ENCODE assay signal across 32 cellular contexts in genomic region chr14:23863836-23864235, GRCh38.
"Had no signal": no experiment of that assay in that cellular context is flagged by ENCODE, and none has a peak within 500 bp of the region (broad histone marks: within the 10 kb centered on the region; RNA-seq: fewer than 3 reads in every experiment).

No MANE protein-coding gene starts in this region.

- H3K4me1 ChIP-seq: ascending aorta, breast epithelium, colonic mucosa, esophagus squamous epithelium had no signal

- FAIRE-seq: endometrium, endothelial cell of umbilical vein had no signal

- H3K4me3 Mint-ChIP-seq: activated CD4-positive, alpha-beta T cell treated with anti-CD3 and anti-CD28 coated beads for 36 hours; activated CD4-positive, alpha-beta T cell treated with anti-CD3 and anti-CD28 coated beads, Interleukin-2, amount 10 ng/mL, durations not matched to agents 7 days and 5 days; activated CD8-positive, alpha-beta memory T cell treated with anti-CD3 and anti-CD28 coated beads, Interleukin-2, amount 10 ng/mL, durations not matched to agents 7 days and 5 days; activated CD8-positive, alpha-beta T cell treated with anti-CD3 and anti-CD28 coated beads for 36 hours; activated naive CD4-positive, alpha-beta T cell treated with anti-CD3 and anti-CD28 coated beads for 36 hours; activated naive CD4-positive, alpha-beta T cell treated with anti-CD3 and anti-CD28 coated beads, Interleukin-2, amount 50 U/mL, for 24 hours; activated naive CD8-positive, alpha-beta T cell treated with anti-CD3 and anti-CD28 coated beads for 36 hours; activated naive CD8-positive, alpha-beta T cell treated with anti-CD3 and anti-CD28 coated beads, Interleukin-2, amount 50 U/mL, for 24 hours; activated T-helper 1 cell treated with anti-CD3 and anti-CD28 coated beads, Interleukin-12 subunit alpha, Interleukin-12 subunit beta, Interleukin-2, Interleukin-4 antibody, amounts not matched to agents 30 ng/mL and 10 ng/mL and 1 ng/mL, durations not matched to agents 14 hours and 24 hours and 36 hours; brain had no signal

- H3K27me3 ChIP-seq: adrenal gland, ascending aorta, breast epithelium, cardiac muscle cell, colonic mucosa, esophagus squamous epithelium had no signal

- H3K27ac ChIP-seq: adrenal gland, ascending aorta, breast epithelium, cardiac muscle cell, colonic mucosa, epithelial cell of prostate, esophagus squamous epithelium had no signal

- H3K4me3 ChIP-seq: adrenal gland, ascending aorta, breast epithelium, cardiac muscle cell, colonic mucosa, esophagus squamous epithelium had no signal

- H3K9me3 ChIP-seq: adrenal gland, ascending aorta, breast epithelium, colonic mucosa, esophagus squamous epithelium had no signal

- H3K36me3 Mint-ChIP-seq: activated CD8-positive, alpha-beta memory T cell treated with anti-CD3 and anti-CD28 coated beads, Interleukin-2, amount 10 ng/mL, durations not matched to agents 7 days and 5 days; activated naive CD4-positive, alpha-beta T cell treated with anti-CD3 and anti-CD28 coated beads, Interleukin-2, amount 50 U/mL, for 24 hours; activated naive CD8-positive, alpha-beta T cell treated with anti-CD3 and anti-CD28 coated beads for 36 hours; brain had no signal

- DNase-seq: activated CD4-positive, alpha-beta T cell treated with anti-CD3 and anti-CD28 coated beads for 36 hours; activated CD4-positive, alpha-beta T cell treated with anti-CD3 and anti-CD28 coated beads, Interleukin-2, amount 10 ng/mL, durations not matched to agents 7 days and 5 days; activated CD4-positive, alpha-beta T cell treated with anti-CD3 and anti-CD28 coated beads, Interleukin-2, amount 50 U/mL, for 48 hours; activated CD4-positive, CD25-positive, alpha-beta regulatory T cell; activated CD4-positive, CD25-positive, alpha-beta regulatory T cell treated with anti-CD3 and anti-CD28 coated beads, Interleukin-2, amount 50 U/mL, for 72 hours; activated CD8-positive, alpha-beta memory T cell treated with anti-CD3 and anti-CD28 coated beads, Interleukin-2, amount 10 ng/mL, durations not matched to agents 7 days and 5 days; activated CD8-positive, alpha-beta memory T cell treated with anti-CD3 and anti-CD28 coated beads, Interleukin-2, amount 50 U/mL, for 4 hours; activated CD8-positive, alpha-beta T cell treated with anti-CD3 and anti-CD28 coated beads for 36 hours; activated effector memory CD4-positive, alpha-beta T cell treated with anti-CD3 and anti-CD28 coated beads, Interleukin-2, amount 50 U/mL, for 16 hours; activated naive CD4-positive, alpha-beta T cell treated with anti-CD3 and anti-CD28 coated beads for 36 hours; activated naive CD8-positive, alpha-beta T cell treated with anti-CD3 and anti-CD28 coated beads for 36 hours; activated naive CD8-positive, alpha-beta T cell treated with anti-CD3 and anti-CD28 coated beads, Interleukin-2, amount 50 U/mL, for 24 hours; activated T-cell treated with anti-CD3 and anti-CD28 coated beads, Interleukin-2, amount 50 U/mL, for 1 hour; activated T-cell treated with anti-CD3 and anti-CD28 coated beads, Interleukin-2, amount 50 U/mL, for 48 hours; adrenal gland; central memory CD4-positive, alpha-beta T cell; cerebellar nuclear complex; colonic mucosa; effector CD8-positive, alpha-beta T cell; esophagus squamous epithelium; foreskin melanocyte; T-helper 2 cell had no signal

- H3K27ac Mint-ChIP-seq: activated CD4-positive, alpha-beta T cell treated with anti-CD3 and anti-CD28 coated beads for 36 hours; activated CD4-positive, alpha-beta T cell treated with anti-CD3 and anti-CD28 coated beads, Interleukin-2, amount 10 ng/mL, durations not matched to agents 7 days and 5 days; activated CD8-positive, alpha-beta memory T cell treated with anti-CD3 and anti-CD28 coated beads, Interleukin-2, amount 10 ng/mL, durations not matched to agents 7 days and 5 days; activated CD8-positive, alpha-beta T cell treated with anti-CD3 and anti-CD28 coated beads for 36 hours; activated naive CD4-positive, alpha-beta T cell treated with anti-CD3 and anti-CD28 coated beads for 36 hours; activated naive CD4-positive, alpha-beta T cell treated with anti-CD3 and anti-CD28 coated beads, Interleukin-2, amount 50 U/mL, for 24 hours; activated naive CD8-positive, alpha-beta T cell treated with anti-CD3 and anti-CD28 coated beads for 36 hours; activated naive CD8-positive, alpha-beta T cell treated with anti-CD3 and anti-CD28 coated beads, Interleukin-2, amount 50 U/mL, for 24 hours; activated T-helper 1 cell treated with anti-CD3 and anti-CD28 coated beads, Interleukin-12 subunit alpha, Interleukin-12 subunit beta, Interleukin-2, Interleukin-4 antibody, amounts not matched to agents 30 ng/mL and 10 ng/mL and 1 ng/mL, durations not matched to agents 14 hours and 24 hours and 36 hours; activated T-helper 2 cell treated with anti-CD3 and anti-CD28 coated beads, Interferon-gamma antibody, Interleukin-2, Interleukin-4, amounts not matched to agents 10 μg/mL and 5 μg/mL and 100 μg/mL, durations not matched to agents 14 hours and 24 hours and 36 hours had no signal

- H3K4me1 Mint-ChIP-seq: activated CD4-positive, alpha-beta T cell treated with anti-CD3 and anti-CD28 coated beads for 36 hours; activated CD4-positive, alpha-beta T cell treated with anti-CD3 and anti-CD28 coated beads, Interleukin-2, amount 10 ng/mL, durations not matched to agents 7 days and 5 days; activated CD8-positive, alpha-beta memory T cell treated with anti-CD3 and anti-CD28 coated beads, Interleukin-2, amount 10 ng/mL, durations not matched to agents 7 days and 5 days; activated naive CD4-positive, alpha-beta T cell treated with anti-CD3 and anti-CD28 coated beads, Interleukin-2, amount 50 U/mL, for 24 hours; activated naive CD8-positive, alpha-beta T cell treated with anti-CD3 and anti-CD28 coated beads for 36 hours; activated naive CD8-positive, alpha-beta T cell treated with anti-CD3 and anti-CD28 coated beads, Interleukin-2, amount 50 U/mL, for 24 hours had no signal

- H3K36me3 ChIP-seq: adrenal gland, ascending aorta, breast epithelium, cardiac muscle cell, colonic mucosa, esophagus squamous epithelium had no signal

- H3K9me3 Mint-ChIP-seq: activated CD4-positive, alpha-beta T cell treated with anti-CD3 and anti-CD28 coated beads, Interleukin-2, amount 10 ng/mL, durations not matched to agents 7 days and 5 days; activated CD8-positive, alpha-beta T cell treated with anti-CD3 and anti-CD28 coated beads for 36 hours; activated naive CD4-positive, alpha-beta T cell treated with anti-CD3 and anti-CD28 coated beads for 36 hours; activated naive CD4-positive, alpha-beta T cell treated with anti-CD3 and anti-CD28 coated beads, Interleukin-2, amount 50 U/mL, for 24 hours; activated naive CD8-positive, alpha-beta T cell treated with anti-CD3 and anti-CD28 coated beads for 36 hours; activated naive CD8-positive, alpha-beta T cell treated with anti-CD3 and anti-CD28 coated beads, Interleukin-2, amount 50 U/mL, for 24 hours; activated T-helper 1 cell treated with anti-CD3 and anti-CD28 coated beads, Interleukin-12 subunit alpha, Interleukin-12 subunit beta, Interleukin-2, Interleukin-4 antibody, amounts not matched to agents 30 ng/mL and 10 ng/mL and 1 ng/mL, durations not matched to agents 14 hours and 24 hours and 36 hours; activated T-helper 2 cell treated with anti-CD3 and anti-CD28 coated beads, Interferon-gamma antibody, Interleukin-2, Interleukin-4, amounts not matched to agents 10 μg/mL and 5 μg/mL and 100 μg/mL, durations not matched to agents 14 hours and 24 hours and 36 hours; brain had no signal
